Comparison of ENCODE assay signal across 16 cellular contexts in the genomic region with DNA sequence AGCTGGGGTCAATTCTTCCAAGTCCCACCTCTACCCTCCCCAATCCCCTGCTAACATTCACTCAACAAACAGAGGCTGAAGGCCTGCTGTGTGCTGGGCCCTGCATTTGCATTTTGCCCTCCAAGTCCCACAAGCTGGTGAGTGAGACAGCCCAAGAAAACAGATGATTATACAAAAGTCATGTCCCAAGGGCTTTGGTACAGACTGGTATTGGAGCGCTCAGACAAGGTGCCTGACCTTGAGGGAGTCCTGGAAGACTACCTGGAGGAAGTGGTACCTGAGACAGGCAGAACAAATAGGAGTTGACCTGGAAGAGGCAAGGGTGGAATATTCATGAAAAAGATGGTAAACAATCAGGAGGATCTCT. TPM values are rescaled to one million over a fixed set of nuclear protein-coding genes. Genes with fewer than 3 reads are reported as not detected.
DNase-seq lines count a peak whose midpoint lies in the region; ATAC-seq, FAIRE-seq and TF ChIP-seq lines count a peak whose summit lies in the region.
"Had no signal": no experiment of that assay in that cellular context is flagged by ENCODE, and none has a peak within 500 bp of the region (broad histone marks: within the 10 kb centered on the region; RNA-seq: fewer than 3 reads in every experiment).

No MANE protein-coding gene starts in this region.

- peak overlapping the region; percentile 80; the same call in 1 of the 2 replicates for H3K9ac ChIP-seq in iPS-20b (ENCODE audit: low read depth, low read length)

- H3K27ac Mint-ChIP-seq in stimulated activated memory B cell treated with anti-CD40 and anti-IgM and Interleukin-4, amounts not matched to agents 10 μg/mL and 1 μg/mL and 100 μg/mL, for 72 hours = no peak overlapping the region
- H3K27ac Mint-ChIP-seq: dendritic cell treated with granulocyte-macrophage colony-stimulating factor and Interleukin-4, amounts not matched to agents 40 ng/mL and 50 ng/mL, for 4 days had no signal

- POLR2A ChIA-PET in A549 (lab: Yijun Ruan, JAX) = no interaction called here
- POLR2A ChIA-PET in PC-9 (lab: Charles Lee; ENCODE audit: unreplicated experiment) = interaction anchor here (0.5 kb wide), 2 partner anchors 12 to 13 kb away, joined by 3 to 6 read pairs; a partner anchor contains a TSS

- H3K9me3 Mint-ChIP-seq in stimulated activated memory B cell treated with anti-CD40 and anti-IgM and Interleukin-4, amounts not matched to agents 10 μg/mL and 1 μg/mL and 100 μg/mL, for 72 hours = no peaks in the 10 kb centered on the region
- H3K9me3 Mint-ChIP-seq: dendritic cell treated with granulocyte-macrophage colony-stimulating factor and Interleukin-4, amounts not matched to agents 40 ng/mL and 50 ng/mL, for 4 days had no signal

- CTCF ChIA-PET in A549 (lab: Yijun Ruan, JAX) (interaction anchor here (1.2 to 1.4 kb wide), 2 partner anchors 30 to 47 kb away, joined by 4 to 8 read pairs; no protein-coding TSS in a partner anchor), PC-9 (lab: Charles Lee) (interaction anchor here (0.6 kb wide), 1 partner anchor 36 kb away, joined by 4 read pairs; no protein-coding TSS in a partner anchor)

- H3F3A ChIP-seq in PC-9 (ENCODE audit: insufficient read depth, low read depth) = 0 out of 2 replicates have a peak, but pooled peaks cover 3% of the 10 kb centered on the region

- BruUV-seq in PC-9 (replicated peaks; lab: Mats Ljungman, UMichigan) = no TSS peak

- no peak overlapping the region for H3K4me3 Mint-ChIP-seq in stimulated activated memory B cell treated with anti-CD40 and anti-IgM and Interleukin-4, amounts not matched to agents 10 μg/mL and 1 μg/mL and 100 μg/mL, for 72 hours
- H3K4me3 Mint-ChIP-seq: dendritic cell treated with granulocyte-macrophage colony-stimulating factor and Interleukin-4, amounts not matched to agents 40 ng/mL and 50 ng/mL, for 4 days had no signal

- H3K4me1 Mint-ChIP-seq in stimulated activated memory B cell treated with anti-CD40 and anti-IgM and Interleukin-4, amounts not matched to agents 10 μg/mL and 1 μg/mL and 100 μg/mL, for 72 hours = peaks cover 14% of the 10 kb centered on the region

- H4K20me1 ChIP-seq in PC-9 (ENCODE audit: insufficient read depth) = no peaks in the 10 kb centered on the region

- WGBS in A549 (ENCODE audit: missing lambda C conversion rate) = 100% methylated on average over 1 of the region's 1 CpG
- 33 to 79% (median 68%) methylated on average over 1 of the region's 1 CpG for WGBS in psoas muscle, 3 donors

- H3K27me3 Mint-ChIP-seq in stimulated activated memory B cell treated with anti-CD40 and anti-IgM and Interleukin-4, amounts not matched to agents 10 μg/mL and 1 μg/mL and 100 μg/mL, for 72 hours = peaks cover 45% of the 10 kb centered on the region

- no peaks in the 10 kb centered on the region for H3K79me2 ChIP-seq in PC-9 (ENCODE audit: low read depth)

- ATAC-seq in A549 (no peak), psoas muscle (no peak)
- no peak for ATAC-seq in stimulated activated memory B cell treated with anti-CD40 and anti-IgM and Interleukin-4, amounts not matched to agents 10 μg/mL and 1 μg/mL and 100 μg/mL, for 72 hours

- no peak for TF ChIP-seq POLR2A in A549 (IDR thresholded peaks at IDR 0.05; ENCODE audit: low read length)

- H3K27ac ChIP-seq in A549 = no peak overlapping the region
- peak overlapping the region; percentile 57 for H3K27ac ChIP-seq in PC-9
- peak overlapping the region; percentile 86 for H3K27ac ChIP-seq in iPS-20b (ENCODE audit: low read length)
- H3K27ac ChIP-seq in psoas muscle = peak overlapping the region; percentile 86

- FAIRE-seq in A549 (lab: Jason Lieb, UNC) = no peak

- no peaks in the 10 kb centered on the region for H3K9me2 ChIP-seq in PC-9 (ENCODE audit: insufficient read depth)

- TF ChIP-seq RAD21 in A549 (conservative IDR thresholded peaks at IDR 0.05 in 1 of 2, IDR thresholded peaks at IDR 0.05 in 1 of 2) = no peak

- no peak for TF ChIP-seq CTCF in A549 (IDR thresholded peaks at IDR 0.05)
- TF ChIP-seq CTCF in PC-9 (conservative IDR thresholded peaks at IDR 0.05) = no peak
- no peak for TF ChIP-seq CTCF in psoas muscle (IDR thresholded peaks at IDR 0.05)

- H3K4me2 ChIP-seq in A549 (no peak overlapping the region), PC-9 (peak overlapping the region; percentile 57)

- H3K36me3 Mint-ChIP-seq in stimulated activated memory B cell treated with anti-CD40 and anti-IgM and Interleukin-4, amounts not matched to agents 10 μg/mL and 1 μg/mL and 100 μg/mL, for 72 hours = no peaks in the 10 kb centered on the region

- intact Hi-C loops in PC-9 (cut with micrococcal nuclease; ENCODE audit: unreplicated experiment) (no loop called here), psoas muscle (cut with DNase I) (no loop called here)

- H2AFZ ChIP-seq in PC-9 = peak overlapping the region; percentile 68

- no peaks in the 10 kb centered on the region for H3K9me3 ChIP-seq in A549
- no peaks in the 10 kb centered on the region for H3K9me3 ChIP-seq in PC-9 (ENCODE audit: insufficient read depth, low read depth)
- no peaks in the 10 kb centered on the region for H3K9me3 ChIP-seq in iPS-20b (ENCODE audit: insufficient read depth, low read depth, low read length)
- no peaks in the 10 kb centered on the region for H3K9me3 ChIP-seq in psoas muscle

- H3K4me3 ChIP-seq in A549 (no peak overlapping the region), PC-9 (no peak overlapping the region), iPS-20b (ENCODE audit: low read length) (peak overlapping the region; percentile 56; the same call in 1 of the 2 replicates), psoas muscle (peak overlapping the region; percentile 84), H7 (ENCODE audit: insufficient read depth, low read depth, low read length) (no peak overlapping the region)

- TF ChIP-seq EP300 in A549 (IDR thresholded peaks at IDR 0.05) = no peak

- H3K36me3 ChIP-seq in PC-9 (ENCODE audit: low read depth) = no peaks in the 10 kb centered on the region
- no peaks in the 10 kb centered on the region for H3K36me3 ChIP-seq in iPS-20b (ENCODE audit: insufficient read depth, low read depth, low read length)
- no peaks in the 10 kb centered on the region for H3K36me3 ChIP-seq in psoas muscle (ENCODE audit: insufficient read depth in 1 of 2, low read depth in 1 of 2)
- no peaks in the 10 kb centered on the region for H3K36me3 ChIP-seq in H7 (replicated peaks; ENCODE audit: control insufficient read depth, insufficient read depth, low read length)

- H3K4me1 ChIP-seq in A549 (peaks cover 4% of the 10 kb centered on the region; the same call in 1 of the 3 replicates), PC-9 (replicated peaks; ENCODE audit: insufficient read depth) (peaks cover 27% of the 10 kb centered on the region), iPS-20b (ENCODE audit: insufficient read depth, low read length) (peaks cover 11% of the 10 kb centered on the region; the same call in 1 of the 2 replicates), psoas muscle (peaks cover 27% of the 10 kb centered on the region)

- no peak for DNase-seq in A549 (ENCODE audit: low read depth in 1 of 2, low spot score in 1 of 2)
- DNase-seq in PC-9 = no peak
- no peak for DNase-seq in psoas muscle
- DNase-seq in stimulated activated CD4-positive, alpha-beta T cell treated with anti-CD3 and anti-CD28 coated beads, Interleukin-15, amount 100 ng/mL, for 24 hours = no peak
- DNase-seq in GDM1 (lab: John Stamatoyannopoulos, UW) = no peak
- DNase-seq in H7 = no peak
- DNase-seq: activated CD4-positive, CD25-positive, alpha-beta regulatory T cell; activated CD8-positive, alpha-beta memory T cell treated with anti-CD3 and anti-CD28 coated beads, Interleukin-2, amount 50 U/mL, for 48 hours; Kasumi-1; NCI-H1694 treated with DMSO at 0.1 percent for 48 hours; stimulated activated CD4-positive, alpha-beta T cell treated with anti-CD3 and anti-CD28 coated beads, Interleukin-4, amount 100 ng/mL, for 4 hours; stimulated activated naive CD4-positive, alpha-beta T cell had no signal

- H3K27me3 ChIP-seq in PC-9 (ENCODE audit: insufficient read depth, low read depth) (peaks cover 18% of the 10 kb centered on the region), iPS-20b (ENCODE audit: insufficient read depth, low read length) (peaks cover 16% of the 10 kb centered on the region), psoas muscle (ENCODE audit: insufficient read depth in 3 of 3, low read length in 2 of 3) (no peaks in the 10 kb centered on the region), H7 (ENCODE audit: control insufficient read depth, insufficient read depth, low read length) (peaks cover 11% of the 10 kb centered on the region)

RNA-seq across cellular contexts. Expression of a gene that starts 4.2 kb away (rescaled TPM):
- polyA plus RNA-seq in A549 (2011; rRNA removed) (0.03 TPM in 1 of 2 replicates, not detected in the other), A549 (2017; fragmentation: RNase III; extraction: RNeasy Plus Mini Kit Qiagen cat#74134 plus additional on column Dnase treatment) (not detected in 3 replicates), psoas muscle (10 to 100 TPM in 2 of 3 donors, 1 to 10 TPM in 1; 4.9 to 15.5 (median 11.4) TPM)
- not detected in 2 replicates for polyA plus RNA-seq in A549 (2012; cell fraction: cytosol; rRNA removed)
- 0.04 TPM in 1 of 2 replicates, not detected in the other for polyA plus RNA-seq in A549 (2012; cell fraction: nucleus; rRNA removed)
- not detected in 2 replicates for polyA minus RNA-seq in A549 (2011; rRNA and poly(A)+ RNA removed)
- total RNA-seq in PC-9 (2021) (0.53 and 0.74 TPM in 2 replicates), psoas muscle (10 to 100 TPM; 12.8 to 45.4 (median 24.6) TPM)
- total RNA-seq in H7 (2014; rRNA removed; shearing (Covaris generic)) = 0.42 and 0.48 TPM in 2 replicates
- total RNA-seq: mononuclear cell had no signal

RNA-seq across cellular contexts. Expression of a gene that starts 13.2 kb away (rescaled TPM):
- polyA plus RNA-seq in A549 (2011; rRNA removed) = 96.2 and 127 TPM in 2 replicates
- polyA plus RNA-seq in A549 (2012; cell fraction: cytosol; rRNA removed) = 42.6 and 45.1 TPM in 2 replicates
- polyA plus RNA-seq in A549 (2012; cell fraction: nucleus; rRNA removed) = 16.6 and 35.3 TPM in 2 replicates
- polyA plus RNA-seq in A549 (2017; fragmentation: RNase III; extraction: RNeasy Plus Mini Kit Qiagen cat#74134 plus additional on column Dnase treatment) = 133 to 142 TPM (median 134 TPM) in 3 replicates
- 40.2 and 41.1 TPM in 2 replicates for polyA minus RNA-seq in A549 (2011; rRNA and poly(A)+ RNA removed)
- 55.7 and 60.4 TPM in 2 replicates for total RNA-seq in PC-9 (2021)
- total RNA-seq in psoas muscle = 100 to 1,000 TPM in 1 of 4 donors, 10 to 100 TPM in 3; 45.4 to 132 (median 68.4) TPM
- polyA plus RNA-seq in psoas muscle = 100 to 1,000 TPM in 2 of 3 donors, 10 to 100 TPM in 1; 79.6 to 176 (median 163) TPM
- 74.6 and 75.6 TPM in 2 replicates for total RNA-seq in H7 (2014; rRNA removed; shearing (Covaris generic))

RNA-seq across cellular contexts. Expression of a gene that starts 40.3 kb away (rescaled TPM):
- 80.4 and 87.6 TPM in 2 replicates for polyA plus RNA-seq in A549 (2011; rRNA removed)
- polyA plus RNA-seq in A549 (2012; cell fraction: cytosol; rRNA removed) = 54.1 and 67.0 TPM in 2 replicates
- 87.5 and 112 TPM in 2 replicates for polyA plus RNA-seq in A549 (2012; cell fraction: nucleus; rRNA removed)
- 61.3 to 71.1 TPM (median 69.8 TPM) in 3 replicates for polyA plus RNA-seq in A549 (2017; fragmentation: RNase III; extraction: RNeasy Plus Mini Kit Qiagen cat#74134 plus additional on column Dnase treatment)
- 52.5 and 53.4 TPM in 2 replicates for polyA minus RNA-seq in A549 (2011; rRNA and poly(A)+ RNA removed)
- total RNA-seq in PC-9 (2021) = 108 and 123 TPM in 2 replicates
- 10 to 100 TPM; 12.8 to 18.7 (median 14.6) TPM for total RNA-seq in psoas muscle
- 10 to 100 TPM in 1 of 3 donors, 1 to 10 TPM in 2; 6.2 to 16.9 (median 9.7) TPM for polyA plus RNA-seq in psoas muscle
- total RNA-seq in H7 (2014; rRNA removed; shearing (Covaris generic)) = 129 and 136 TPM in 2 replicates

RNA-seq across cellular contexts. Expression of a gene that starts 53.4 kb away (rescaled TPM):
- polyA plus RNA-seq in A549 (2011; rRNA removed) (10.0 and 13.8 TPM in 2 replicates), A549 (2017; fragmentation: RNase III; extraction: RNeasy Plus Mini Kit Qiagen cat#74134 plus additional on column Dnase treatment) (10.6 to 15.0 TPM (median 14.4 TPM) in 3 replicates), psoas muscle (100 to 1,000 TPM in 2 of 3 donors, 10 to 100 TPM in 1; 74.8 to 264 (median 151) TPM)
- 14.8 and 20.2 TPM in 2 replicates for polyA plus RNA-seq in A549 (2012; cell fraction: cytosol; rRNA removed)
- 14.9 and 15.3 TPM in 2 replicates for polyA plus RNA-seq in A549 (2012; cell fraction: nucleus; rRNA removed)
- 10.2 and 18.1 TPM in 2 replicates for polyA minus RNA-seq in A549 (2011; rRNA and poly(A)+ RNA removed)
- total RNA-seq in PC-9 (2021) (22.4 and 28.6 TPM in 2 replicates), psoas muscle (100 to 1,000 TPM; 105 to 157 (median 137) TPM)
- 3.7 and 6.1 TPM in 2 replicates for total RNA-seq in H7 (2014; rRNA removed; shearing (Covaris generic))

Comparison
In these comparisons a context has a peak if more than half of its experiments do, and no peak if none do; other contexts are left out.
1. H3K27ac ChIP-seq: peak in PC-9 (single experiment), iPS-20b (single experiment) and psoas muscle (single experiment); none in A549 (0 of 2).
2. H3K4me3 ChIP-seq: peak in iPS-20b (single experiment) and psoas muscle (single experiment); none in A549 (single experiment), PC-9 (single experiment) and H7 (single experiment).